Comparison of ENCODE assay signal across 1 cellular context in genomic region chr14:45728448-45729225, GRCh38.
TF ChIP-seq lines count a peak whose summit lies in the region.

No MANE protein-coding gene starts in this region.

TF ChIP-seq in GM12878, 131 proteins besides CTCF, POLR2A, EP300 and RAD21 (continued from another document):
- TF ChIP-seq PBX3 (IDR thresholded peaks at IDR 0.05; ENCODE audit: insufficient replicate concordance, low read depth, low read length): no peak
- peak; percentile 9; the same call in 1 of the 2 replicates for TF ChIP-seq MTA2 (IDR thresholded peaks at IDR 0.05; ENCODE audit: low read depth)
- no peak for TF ChIP-seq TCF7 (IDR thresholded peaks at IDR 0.05; ENCODE audit: borderline replicate concordance)
- peak; percentile 23 to 53; a peak in 2 of 4 replicates for TF ChIP-seq IKZF2 (IDR thresholded peaks at IDR 0.05)
- no peak for TF ChIP-seq TCF3 (IDR thresholded peaks at IDR 0.05; ENCODE audit: borderline replicate concordance, insufficient read depth, low read depth, low read length)
- no peak for TF ChIP-seq MEF2A (IDR thresholded peaks at IDR 0.05; ENCODE audit: insufficient read depth, low read depth, low read length)
- TF ChIP-seq GABPA (IDR thresholded peaks at IDR 0.05; ENCODE audit: low read depth): no peak
